Comparison of ENCODE assay signal across 1 cellular context in the genomic region with DNA sequence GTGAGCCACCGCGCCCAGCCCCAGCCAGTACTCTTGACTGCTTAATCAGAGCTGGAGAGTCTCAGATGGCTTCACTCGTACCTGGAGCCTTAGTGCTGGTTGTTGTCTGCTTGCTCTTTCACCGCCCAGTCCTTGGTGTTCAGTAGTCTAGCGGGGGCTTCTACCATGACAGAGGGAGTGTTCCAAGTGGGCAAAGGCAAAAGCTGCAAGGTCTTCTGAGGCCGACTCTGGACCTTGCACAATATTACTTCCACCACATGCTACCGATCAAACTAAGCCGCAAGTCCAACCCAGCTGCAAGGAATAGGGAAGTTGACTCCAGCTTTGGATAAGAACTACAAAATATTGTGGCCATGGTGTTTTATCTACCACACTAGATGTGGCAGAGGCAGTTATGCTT.
TF ChIP-seq lines count a peak whose summit lies in the region.

No MANE protein-coding gene starts in this region.

TF ChIP-seq in H1, 55 proteins besides CTCF, POLR2A, EP300 and RAD21 (continued from another document):
- TF ChIP-seq CHD2 (IDR thresholded peaks at IDR 0.05; ENCODE audit: low read length) = no peak
- no peak for TF ChIP-seq ZNF274 (IDR thresholded peaks at IDR 0.05; ENCODE audit: borderline replicate concordance, extremely low read depth, low read length)
